2 cellular contexts compared by ENCODE assay signal in the genomic region with DNA sequence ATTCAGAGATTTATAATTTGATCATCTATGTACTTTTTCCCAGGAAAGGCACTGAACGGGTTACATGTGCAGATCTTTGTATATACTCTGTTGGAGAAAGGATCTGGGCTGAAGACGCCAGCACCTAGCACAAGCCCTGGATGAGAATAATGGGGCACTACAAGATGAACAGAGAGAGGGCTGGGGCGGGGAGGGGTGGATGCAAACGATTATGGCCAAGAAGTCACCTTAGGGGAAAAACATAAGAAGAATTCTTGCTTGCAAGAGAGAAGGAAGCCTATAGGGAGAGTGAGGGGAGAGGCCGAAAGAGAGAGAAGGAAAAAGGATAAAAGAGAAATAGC.
TF ChIP-seq lines count a peak whose summit lies in the region.

No MANE protein-coding gene starts in this region.

TF ChIP-seq in SK-N-SH, 30 proteins besides CTCF, POLR2A, EP300 and RAD21 (continued from another document):
- no peak for TF ChIP-seq ZBTB33 (IDR thresholded peaks at IDR 0.05; ENCODE audit: borderline replicate concordance, low read depth)
- no peak for TF ChIP-seq MEF2A (IDR thresholded peaks at IDR 0.05; ENCODE audit: borderline replicate concordance, low read depth)
- TF ChIP-seq GABPA (IDR thresholded peaks at IDR 0.05; ENCODE audit: low read depth), result no peak

TF ChIP-seq in SK-N-SH treated with all-trans-retinoic acid at 6 μM for 48 hours, 23 proteins besides CTCF, POLR2A, EP300 and RAD21 (continued from another document):
- TF ChIP-seq POU6F1 (CRISPR knock-in tag; IDR thresholded peaks at IDR 0.05; ENCODE audit: borderline replicate concordance, low read depth), result no peak
- TF ChIP-seq ZNF565 (CRISPR knock-in tag; conservative IDR thresholded peaks at IDR 0.05; ENCODE audit: low read depth), result no peak
- TF ChIP-seq ZFP30 (CRISPR knock-in tag; IDR thresholded peaks at IDR 0.05), result no peak
- TF ChIP-seq TCF4 (CRISPR knock-in tag; IDR thresholded peaks at IDR 0.05; ENCODE audit: borderline replicate concordance), result no peak
